12 cellular contexts compared by ENCODE assay signal in genomic region chr2:16626497-16626896, GRCh38. TPM values are rescaled to one million over a fixed set of nuclear protein-coding genes. Genes with fewer than 3 reads are reported as not detected.
DNase-seq lines count a peak whose midpoint lies in the region; ATAC-seq, FAIRE-seq and TF ChIP-seq lines count a peak whose summit lies in the region.
"Had no signal": no experiment of that assay in that cellular context is flagged by ENCODE, and none has a peak within 500 bp of the region (broad histone marks: within the 10 kb centered on the region; RNA-seq: fewer than 3 reads in every experiment).

No MANE protein-coding gene starts in this region.

- H3K27me3 Mint-ChIP-seq in brain, result no peaks in the 10 kb centered on the region
- H3K27me3 Mint-ChIP-seq: activated CD8-positive, alpha-beta memory T cell treated with anti-CD3 and anti-CD28 coated beads, Interleukin-2, amount 10 ng/mL, durations not matched to agents 7 days and 5 days had no signal

- FAIRE-seq in kidney (lab: Jason Lieb, UNC), result no peak

- no peak overlapping the region for H3K4me3 ChIP-seq in MG63
- H3K4me3 ChIP-seq in left lung, result no peak overlapping the region
- H3K4me3 ChIP-seq in kidney (ENCODE audit: low read length in 2 of 2), result no peak overlapping the region

- peaks cover 24% of the 10 kb centered on the region for H3K36me3 Mint-ChIP-seq in brain
- H3K36me3 Mint-ChIP-seq: activated CD8-positive, alpha-beta memory T cell treated with anti-CD3 and anti-CD28 coated beads, Interleukin-2, amount 10 ng/mL, durations not matched to agents 7 days and 5 days had no signal

- H3K9me3 ChIP-seq in MG63 (no peaks in the 10 kb centered on the region), left lung (no peaks in the 10 kb centered on the region), kidney (ENCODE audit: control insufficient read depth in 1 of 2, low read length in 2 of 2) (no peaks in the 10 kb centered on the region)

- no peak overlapping the region for H3K9ac ChIP-seq in kidney (ENCODE audit: low read length in 2 of 2)

- no peak for TF ChIP-seq CTCF in brain (conservative IDR thresholded peaks at IDR 0.05)
- TF ChIP-seq CTCF in left lung (IDR thresholded peaks at IDR 0.05), result no peak
- TF ChIP-seq CTCF in kidney (IDR thresholded peaks at IDR 0.05; ENCODE audit: borderline replicate concordance, extremely low read depth, insufficient read depth), result no peak

- H3K36me3 ChIP-seq in MG63 (no peaks in the 10 kb centered on the region), left lung (no peaks in the 10 kb centered on the region), kidney (ENCODE audit: control insufficient read depth in 1 of 2, insufficient read depth in 2 of 2, low read length in 2 of 2) (no peaks in the 10 kb centered on the region)

- no peaks in the 10 kb centered on the region for H3K9me3 Mint-ChIP-seq in brain

- H3K27me3 ChIP-seq in MG63 (no peaks in the 10 kb centered on the region), left lung (no peaks in the 10 kb centered on the region)

- peaks cover 68% of the 10 kb centered on the region for H3K4me1 Mint-ChIP-seq in brain

- DNase-seq in MG63 (peak; percentile 35), left lung (no peak), stromal cell of bone marrow (ENCODE audit: low read depth) (peak; percentile 82), HT-29 (ENCODE audit: low spot score) (no peak), NCI-H748 treated with DMSO at 0.1 percent for 48 hours (lab: John Stamatoyannopoulos, UW) (no peak), kidney (no peak)
- DNase-seq: activated CD8-positive, alpha-beta memory T cell treated with anti-CD3 and anti-CD28 coated beads, Interleukin-2, amount 10 ng/mL, durations not matched to agents 7 days and 5 days; nucleus accumbens; RPMI8226; stimulated activated naive CD4-positive, alpha-beta T cell had no signal

- H3K4me1 ChIP-seq in left lung (peaks cover 26 to 95% of the 10 kb centered on the region in 2 donors), kidney (ENCODE audit: control insufficient read depth in 1 of 2, insufficient read depth in 1 of 2, low read depth in 1 of 2, low read length in 2 of 2) (peaks cover 0 to 11% of the 10 kb centered on the region in 2 donors)

- peak overlapping the region; percentile 80 to 97 for H3K27ac ChIP-seq in left lung
- no peak overlapping the region for H3K27ac ChIP-seq in kidney (ENCODE audit: low read depth in 2 of 2, low read length in 2 of 2)

- peak overlapping the region in 4 of 5 experiments; percentile 55 to 91 (median 66) for H3K27ac Mint-ChIP-seq in brain
- H3K27ac Mint-ChIP-seq: activated CD8-positive, alpha-beta memory T cell treated with anti-CD3 and anti-CD28 coated beads, Interleukin-2, amount 10 ng/mL, durations not matched to agents 7 days and 5 days had no signal

- peak; percentile 80 for ATAC-seq in left lung
- no peak for ATAC-seq in GM18505 (IDR thresholded peaks at IDR 0.05; ENCODE audit: unreplicated experiment)
- ATAC-seq: activated CD8-positive, alpha-beta memory T cell treated with anti-CD3 and anti-CD28 coated beads, Interleukin-2, amount 10 ng/mL, durations not matched to agents 7 days and 5 days had no signal

- intact Hi-C loops in left lung (cut with DNase I), result no loop called here
- intact Hi-C loops in kidney (cut with DNase I), result no loop called here

- TF ChIP-seq POLR2A in GM18505 (IDR thresholded peaks at IDR 0.05; ENCODE audit: borderline replicate concordance, extremely low read depth, insufficient read depth, insufficient read length), result no peak

- no peak overlapping the region for H3K4me3 Mint-ChIP-seq in brain
- H3K4me3 Mint-ChIP-seq: activated CD8-positive, alpha-beta memory T cell treated with anti-CD3 and anti-CD28 coated beads, Interleukin-2, amount 10 ng/mL, durations not matched to agents 7 days and 5 days had no signal

RNA-seq across cellular contexts. Expression of gene CYRIA, which starts 39.1 kb away (rescaled TPM):
- 0.69 and 1.3 TPM in 2 replicates for total RNA-seq in MG63 (2014; rRNA removed; shearing (Covaris generic); ENCODE audit: low replicate concordance)
- polyA plus RNA-seq in brain (ENCODE audit: insufficient read depth, low read depth, low replicate concordance) (5.7 TPM), kidney (ENCODE audit: insufficient read depth, low read depth, low replicate concordance) (1.0 TPM)
- total RNA-seq in left lung (10 to 100 TPM; 20.3 to 21.3 TPM), kidney (11.8 TPM)
- not detected in 2 replicates for total RNA-seq in HT-29 (2014; rRNA removed; shearing (Covaris generic))

Comparison
In these comparisons a context has a peak if more than half of its experiments do, and no peak if none do; other contexts are left out.
1. DNase-seq: peak in MG63 (single experiment) and stromal cell of bone marrow (single experiment); none in left lung (0 of 2), HT-29 (single experiment), NCI-H748 treated with DMSO at 0.1 percent for 48 hours (single experiment) and kidney (single experiment).
2. H3K27ac ChIP-seq: peak in left lung (2 of 2); none in kidney (0 of 2).